Comparison of ENCODE assay signal across 11 cellular contexts in genomic region chr6:24743944-24744335, GRCh38. TPM values are rescaled to one million over a fixed set of nuclear protein-coding genes. Genes with fewer than 3 reads are reported as not detected.
DNase-seq lines count a peak whose midpoint lies in the region; ATAC-seq, FAIRE-seq and TF ChIP-seq lines count a peak whose summit lies in the region.
"Had no signal": no experiment of that assay in that cellular context is flagged by ENCODE, and none has a peak within 500 bp of the region (broad histone marks: within the 10 kb centered on the region; RNA-seq: fewer than 3 reads in every experiment).

No MANE protein-coding gene starts in this region.

- no peak for DNase-seq in natural killer cell treated with Interleukin-12 subunit alpha and Interleukin-12 subunit beta and Interleukin-15 and Interleukin-18, amount 100 ng/mL, for 72 hours (ENCODE audit: low spot score)
- DNase-seq in natural killer cell (no peak), Karpas-422 (peak; percentile 71), chondrocyte (ENCODE audit: low spot score) (no peak), upper lobe of left lung (no peak), NCI-H187 treated with DMSO at 0.1 percent for 48 hours (lab: John Stamatoyannopoulos, UW) (no peak), RCC 7860 (ENCODE audit: low spot score) (no peak), COLO829 (ENCODE audit: low spot score) (no peak)
- DNase-seq: activated naive CD4-positive, alpha-beta T cell treated with anti-CD3 and anti-CD28 coated beads, Interleukin-2, amount 10 ng/mL, durations not matched to agents 7 days and 5 days; NCI-H774; sigmoid colon had no signal

- H3K4me3 ChIP-seq in Karpas-422 (ENCODE audit: low read length) (no peak overlapping the region), upper lobe of left lung (no peak overlapping the region)
- H3K4me3 ChIP-seq: sigmoid colon had no signal

- H3K27me3 ChIP-seq in Karpas-422 (ENCODE audit: low read length) (no peaks in the 10 kb centered on the region), upper lobe of left lung (no peaks in the 10 kb centered on the region)
- H3K27me3 ChIP-seq: sigmoid colon had no signal

- H3K9me2 ChIP-seq in Karpas-422 (replicated peaks; ENCODE audit: insufficient read depth, low read length): no peaks in the 10 kb centered on the region

- H3K36me3 ChIP-seq in Karpas-422 (ENCODE audit: insufficient read depth, low read length) (no peaks in the 10 kb centered on the region), upper lobe of left lung (no peaks in the 10 kb centered on the region)
- H3K36me3 ChIP-seq: sigmoid colon had no signal

- TF ChIP-seq EP300 in upper lobe of left lung (IDR thresholded peaks at IDR 0.05): no peak

- H3K27me3 Mint-ChIP-seq in natural killer cell treated with Interleukin-12 subunit alpha and Interleukin-12 subunit beta and Interleukin-15 and Interleukin-18, amount 100 ng/mL, for 72 hours: peaks cover 12 to 16% of the 10 kb centered on the region in 2 donors
- H3K27me3 Mint-ChIP-seq in natural killer cell (ENCODE audit: low read depth in 2 of 2) (peaks cover 9 to 16% of the 10 kb centered on the region in 2 donors), chondrocyte (ENCODE audit: low read depth) (no peaks in the 10 kb centered on the region)

- no peak for FAIRE-seq in RCC 7860 (lab: Jason Lieb, UNC)

- H3K4me3 Mint-ChIP-seq in natural killer cell treated with Interleukin-12 subunit alpha and Interleukin-12 subunit beta and Interleukin-15 and Interleukin-18, amount 100 ng/mL, for 72 hours: peak overlapping the region; percentile 84
- H3K4me3 Mint-ChIP-seq in natural killer cell: no peak overlapping the region
- H3K4me3 Mint-ChIP-seq in chondrocyte (ENCODE audit: unreplicated experiment): no peak overlapping the region
- H3K4me3 Mint-ChIP-seq: activated naive CD4-positive, alpha-beta T cell treated with anti-CD3 and anti-CD28 coated beads, Interleukin-2, amount 10 ng/mL, durations not matched to agents 7 days and 5 days had no signal

- H4K20me1 ChIP-seq in Karpas-422 (ENCODE audit: insufficient read depth, low read depth, low read length): no peaks in the 10 kb centered on the region

- no peaks in the 10 kb centered on the region for H3K9me3 ChIP-seq in Karpas-422 (ENCODE audit: low read length)
- no peaks in the 10 kb centered on the region for H3K9me3 ChIP-seq in upper lobe of left lung
- H3K9me3 ChIP-seq: sigmoid colon had no signal

- H3K4me1 ChIP-seq in Karpas-422 (ENCODE audit: low read length) (peaks cover 8% of the 10 kb centered on the region), upper lobe of left lung (peaks cover 0 to 6% (median under 1%) of the 10 kb centered on the region in 4 donors)

- H3K79me2 ChIP-seq in Karpas-422 (ENCODE audit: low read length): no peaks in the 10 kb centered on the region

- H3K27ac Mint-ChIP-seq in natural killer cell treated with Interleukin-12 subunit alpha and Interleukin-12 subunit beta and Interleukin-15 and Interleukin-18, amount 100 ng/mL, for 72 hours: peak overlapping the region; percentile 72 to 81
- H3K27ac Mint-ChIP-seq in natural killer cell: no peak overlapping the region
- H3K27ac Mint-ChIP-seq in chondrocyte (ENCODE audit: unreplicated experiment): peak overlapping the region; percentile 91
- H3K27ac Mint-ChIP-seq: activated naive CD4-positive, alpha-beta T cell treated with anti-CD3 and anti-CD28 coated beads, Interleukin-2, amount 10 ng/mL, durations not matched to agents 7 days and 5 days had no signal

- peak overlapping the region; percentile 44; the same call in 1 of the 2 replicates for H2AFZ ChIP-seq in Karpas-422 (ENCODE audit: low read length)

- H3K27ac ChIP-seq in Karpas-422 (ENCODE audit: low read length) (no peak overlapping the region), upper lobe of left lung (peak overlapping the region; percentile 27 to 74 (median 69))

- peaks cover 4% of the 10 kb centered on the region for H3K9me3 Mint-ChIP-seq in natural killer cell treated with Interleukin-12 subunit alpha and Interleukin-12 subunit beta and Interleukin-15 and Interleukin-18, amount 100 ng/mL, for 72 hours
- no peaks in the 10 kb centered on the region for H3K9me3 Mint-ChIP-seq in natural killer cell
- H3K9me3 Mint-ChIP-seq in chondrocyte (ENCODE audit: low read depth): no peaks in the 10 kb centered on the region

- H3K4me1 Mint-ChIP-seq in natural killer cell treated with Interleukin-12 subunit alpha and Interleukin-12 subunit beta and Interleukin-15 and Interleukin-18, amount 100 ng/mL, for 72 hours (ENCODE audit: low read depth in 2 of 2): peaks cover 24 to 30% of the 10 kb centered on the region in 2 donors
- H3K4me1 Mint-ChIP-seq in natural killer cell: no peaks in the 10 kb centered on the region
- peaks cover 33% of the 10 kb centered on the region for H3K4me1 Mint-ChIP-seq in chondrocyte (ENCODE audit: low read depth)

- ATAC-seq in natural killer cell treated with Interleukin-12 subunit alpha and Interleukin-12 subunit beta and Interleukin-15 and Interleukin-18, amount 100 ng/mL, for 72 hours: no peak
- ATAC-seq in natural killer cell: no peak
- peak in 1 of 2 donors; percentile 48 for ATAC-seq in upper lobe of left lung (ENCODE audit: low FRiP score in 2 of 2)

- peak overlapping the region; percentile 3 for H3K4me2 ChIP-seq in Karpas-422 (ENCODE audit: low read depth, low read length, poor library complexity, severe bottlenecking)

- no peak for TF ChIP-seq POLR2A in upper lobe of left lung (IDR thresholded peaks at IDR 0.05)

- intact Hi-C loops in natural killer cell (cut with micrococcal nuclease): no loop called here

- TF ChIP-seq CTCF in natural killer cell (IDR thresholded peaks at IDR 0.05): no peak
- TF ChIP-seq CTCF in chondrocyte (IDR thresholded peaks at IDR 0.05): no peak
- no peak for TF ChIP-seq CTCF in upper lobe of left lung (IDR thresholded peaks at IDR 0.05)

- WGBS in upper lobe of left lung, 2 donors: 78 to 81% methylated on average over 3 of the region's 3 CpGs

- H3K9ac ChIP-seq in Karpas-422 (ENCODE audit: low read length): no peak overlapping the region

- H3K36me3 Mint-ChIP-seq in natural killer cell treated with Interleukin-12 subunit alpha and Interleukin-12 subunit beta and Interleukin-15 and Interleukin-18, amount 100 ng/mL, for 72 hours: no peaks in the 10 kb centered on the region
- H3K36me3 Mint-ChIP-seq in natural killer cell: no peaks in the 10 kb centered on the region
- no peaks in the 10 kb centered on the region for H3K36me3 Mint-ChIP-seq in chondrocyte (ENCODE audit: low read depth)

RNA-seq across cellular contexts. Expression of gene C6orf62, which starts 25.0 kb away (rescaled TPM):
- 100 to 1,000 TPM; 119 to 127 TPM for total RNA-seq in natural killer cell treated with Interleukin-12 subunit alpha and Interleukin-12 subunit beta and Interleukin-15 and Interleukin-18, amount 100 ng/mL, for 72 hours
- 100 to 1,000 TPM; 129 to 163 (median 130) TPM for total RNA-seq in natural killer cell
- total RNA-seq in Karpas-422 (2014; rRNA removed; shearing (Covaris generic); ENCODE audit: low replicate concordance): 49.7 and 123 TPM in 2 replicates
- 74.0 to 91.9 TPM (median 90.2 TPM) in 3 replicates for total RNA-seq in chondrocyte
- 100 to 1,000 TPM in 2 of 6 donors, 10 to 100 TPM in 4; 41.9 to 131 (median 95.3) TPM for total RNA-seq in upper lobe of left lung

RNA-seq across cellular contexts. Expression of gene GMNN, which starts 30.8 kb away (rescaled TPM):
- 10 to 100 TPM; 41.7 to 81.0 TPM for total RNA-seq in natural killer cell treated with Interleukin-12 subunit alpha and Interleukin-12 subunit beta and Interleukin-15 and Interleukin-18, amount 100 ng/mL, for 72 hours
- 10 to 100 TPM; 11.0 to 23.7 (median 17.8) TPM for total RNA-seq in natural killer cell
- 23.3 and 29.6 TPM in 2 replicates for total RNA-seq in Karpas-422 (2014; rRNA removed; shearing (Covaris generic); ENCODE audit: low replicate concordance)
- 13.6 to 22.9 TPM (median 13.8 TPM) in 3 replicates for total RNA-seq in chondrocyte
- 10 to 100 TPM in 2 of 6 donors, 1 to 10 TPM in 4; 6.5 to 10.3 (median 8.9) TPM for total RNA-seq in upper lobe of left lung

RNA-seq across cellular contexts. Expression of gene ARMH2, which starts 54.8 kb away (rescaled TPM):
- 1 to 10 TPM in 1 of 2 donors, under 1 TPM in 1; 0.74 to 1.3 TPM for total RNA-seq in natural killer cell treated with Interleukin-12 subunit alpha and Interleukin-12 subunit beta and Interleukin-15 and Interleukin-18, amount 100 ng/mL, for 72 hours
- total RNA-seq in natural killer cell (1 to 10 TPM in 2 of 3 donors, under 1 TPM in 1; 0.68 to 3.0 (median 1.2) TPM), chondrocyte (not detected in 3 replicates), upper lobe of left lung (1 to 10 TPM in 2 of 6 donors, under 1 TPM in 1, not detected in 3; 0.76 to 2.4 (median 1.7) TPM)
- total RNA-seq in Karpas-422 (2014; rRNA removed; shearing (Covaris generic); ENCODE audit: low replicate concordance): not detected in 2 replicates
- total RNA-seq: sigmoid colon had no signal

Comparison
In these comparisons a context has a peak if more than half of its experiments do, and no peak if none do; other contexts are left out.
1. H3K27ac Mint-ChIP-seq: peak in natural killer cell treated with Interleukin-12 subunit alpha and Interleukin-12 subunit beta and Interleukin-15 and Interleukin-18, amount 100 ng/mL, for 72 hours (2 of 2) and chondrocyte (single experiment); none in natural killer cell (0 of 2).